Comparison of ENCODE assay signal across 1 cellular context in the genomic region with DNA sequence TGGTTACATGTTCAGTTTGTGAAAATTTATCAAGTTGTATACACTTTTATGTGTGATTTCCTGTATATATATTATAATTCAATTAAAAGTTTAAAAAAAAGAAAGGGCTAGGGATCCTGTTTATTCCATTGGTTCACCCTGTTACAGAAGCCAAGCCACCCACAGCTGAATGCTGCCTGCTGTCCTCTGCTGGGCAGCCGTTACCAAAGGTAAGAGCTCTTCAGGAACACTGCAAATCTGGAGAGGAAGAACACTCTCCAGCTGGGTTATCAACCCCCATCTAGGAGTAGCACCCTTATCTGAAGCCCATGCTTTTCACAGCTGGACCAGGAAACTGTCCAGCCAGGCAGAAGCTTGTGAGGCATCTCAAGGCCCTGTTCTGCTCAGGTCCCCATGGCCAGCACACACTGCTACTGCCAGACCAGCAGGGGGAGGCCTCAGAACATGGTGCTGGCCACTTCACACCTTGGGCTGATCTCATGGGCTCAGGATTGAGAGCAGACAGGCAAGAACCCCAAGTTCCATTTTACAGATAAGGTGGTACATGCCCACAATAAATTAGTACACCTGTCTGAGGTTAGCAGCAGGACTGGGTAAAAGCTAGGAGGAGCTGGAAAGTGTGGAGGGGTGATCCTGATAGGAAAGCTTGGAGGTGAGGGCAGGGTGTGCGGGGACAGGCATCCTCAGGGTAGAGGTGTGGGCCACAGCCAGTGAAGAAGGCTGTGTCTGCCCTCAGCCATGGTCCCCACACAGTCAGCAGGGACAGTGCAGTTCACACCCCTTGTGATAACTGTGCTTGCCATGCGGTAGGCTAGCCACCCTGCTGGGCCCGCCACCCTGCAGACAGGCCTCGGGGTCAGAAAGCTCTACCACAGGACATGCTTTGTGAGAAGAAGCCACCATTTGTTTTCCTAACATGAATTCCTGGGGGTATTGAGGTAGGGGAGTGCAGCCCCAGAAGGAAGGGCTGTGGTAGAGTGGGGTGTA.
TF ChIP-seq lines count a peak whose summit lies in the region.

No MANE protein-coding gene starts in this region.

TF ChIP-seq in HepG2, 621 proteins besides CTCF, POLR2A, EP300 and RAD21 (continues in another document):
- TF ChIP-seq ZNF33B (CRISPR knock-in tag; IDR thresholded peaks at IDR 0.05) = no peak
- TF ChIP-seq, protein P1, sequence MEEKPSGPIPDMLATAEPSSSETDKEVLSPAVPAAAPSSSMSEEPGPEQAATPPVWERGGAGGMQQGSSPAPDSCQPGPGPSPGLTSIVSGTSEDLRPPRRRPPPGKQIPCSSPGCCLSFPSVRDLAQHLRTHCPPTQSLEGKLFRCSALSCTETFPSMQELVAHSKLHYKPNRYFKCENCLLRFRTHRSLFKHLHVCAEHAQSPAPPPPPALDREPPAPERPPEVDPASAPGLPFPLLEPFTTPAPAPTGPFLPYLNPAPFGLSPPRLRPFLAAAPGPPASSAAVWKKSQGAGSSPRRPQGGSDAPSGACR (CRISPR knock-in tag; IDR thresholded peaks at IDR 0.05) = no peak
- 0 out of 2 replicates have a peak, but pooled peaks have one; percentile 31 for TF ChIP-seq ZMYM4 (CRISPR knock-in tag; IDR thresholded peaks at IDR 0.05)
- TF ChIP-seq, protein P2, sequence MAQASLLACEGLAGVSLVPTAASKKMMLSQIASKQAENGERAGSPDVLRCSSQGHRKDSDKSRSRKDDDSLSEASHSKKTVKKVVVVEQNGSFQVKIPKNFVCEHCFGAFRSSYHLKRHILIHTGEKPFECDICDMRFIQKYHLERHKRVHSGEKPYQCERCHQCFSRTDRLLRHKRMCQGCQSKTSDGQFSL (CRISPR knock-in tag; IDR thresholded peaks at IDR 0.05) = peak; percentile 60; the same call in 1 of the 2 replicates
- 0 out of 2 replicates have a peak, but pooled peaks have one; percentile 27 for TF ChIP-seq ZNF274 (CRISPR knock-in tag; IDR thresholded peaks at IDR 0.05)
- TF ChIP-seq, protein P3, sequence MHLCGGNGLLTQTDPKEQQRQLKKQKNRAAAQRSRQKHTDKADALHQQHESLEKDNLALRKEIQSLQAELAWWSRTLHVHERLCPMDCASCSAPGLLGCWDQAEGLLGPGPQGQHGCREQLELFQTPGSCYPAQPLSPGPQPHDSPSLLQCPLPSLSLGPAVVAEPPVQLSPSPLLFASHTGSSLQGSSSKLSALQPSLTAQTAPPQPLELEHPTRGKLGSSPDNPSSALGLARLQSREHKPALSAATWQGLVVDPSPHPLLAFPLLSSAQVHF (CRISPR knock-in tag; IDR thresholded peaks at IDR 0.05) = no peak
- no peak for TF ChIP-seq ATF7 (IDR thresholded peaks at IDR 0.05)
- TF ChIP-seq ATF7 (CRISPR knock-in tag; IDR thresholded peaks at IDR 0.05) = no peak
- TF ChIP-seq, protein P4, sequence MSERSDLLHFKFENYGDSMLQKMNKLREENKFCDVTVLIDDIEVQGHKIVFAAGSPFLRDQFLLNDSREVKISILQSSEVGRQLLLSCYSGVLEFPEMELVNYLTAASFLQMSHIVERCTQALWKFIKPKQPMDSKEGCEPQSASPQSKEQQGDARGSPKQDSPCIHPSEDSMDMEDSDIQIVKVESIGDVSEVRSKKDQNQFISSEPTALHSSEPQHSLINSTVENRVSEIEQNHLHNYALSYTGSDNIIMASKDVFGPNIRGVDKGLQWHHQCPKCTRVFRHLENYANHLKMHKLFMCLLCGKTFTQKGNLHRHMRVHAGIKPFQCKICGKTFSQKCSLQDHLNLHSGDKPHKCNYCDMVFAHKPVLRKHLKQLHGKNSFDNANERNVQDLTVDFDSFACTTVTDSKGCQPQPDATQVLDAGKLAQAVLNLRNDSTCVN (CRISPR knock-in tag; IDR thresholded peaks at IDR 0.05; ENCODE audit: borderline replicate concordance) = no peak
- no peak for TF ChIP-seq ZNF17 (CRISPR knock-in tag; IDR thresholded peaks at IDR 0.05)
- TF ChIP-seq REXO4 (CRISPR knock-in tag; IDR thresholded peaks at IDR 0.05; ENCODE audit: borderline replicate concordance) = no peak
- TF ChIP-seq, protein P5, sequence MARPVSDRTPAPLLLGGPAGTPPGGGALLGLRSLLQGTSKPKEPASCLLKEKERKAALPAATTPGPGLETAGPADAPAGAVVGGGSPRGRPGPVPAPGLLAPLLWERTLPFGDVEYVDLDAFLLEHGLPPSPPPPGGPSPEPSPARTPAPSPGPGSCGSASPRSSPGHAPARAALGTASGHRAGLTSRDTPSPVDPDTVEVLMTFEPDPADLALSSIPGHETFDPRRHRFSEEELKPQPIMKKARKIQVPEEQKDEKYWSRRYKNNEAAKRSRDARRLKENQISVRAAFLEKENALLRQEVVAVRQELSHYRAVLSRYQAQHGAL (CRISPR knock-in tag; IDR thresholded peaks at IDR 0.05; ENCODE audit: not compliant biosample characterization) = no peak
- peak; percentile 60; the same call in 1 of the 2 replicates for TF ChIP-seq NFKB2 (CRISPR knock-in tag; IDR thresholded peaks at IDR 0.05; ENCODE audit: borderline replicate concordance)
- peak; percentile 30; the same call in 1 of the 2 replicates for TF ChIP-seq ZNF143 (CRISPR knock-in tag; IDR thresholded peaks at IDR 0.05)
- no peak for TF ChIP-seq ZNF468 (CRISPR knock-in tag; IDR thresholded peaks at IDR 0.05)
- TF ChIP-seq TSC22D2 (CRISPR knock-in tag; IDR thresholded peaks at IDR 0.05; ENCODE audit: borderline replicate concordance) = no peak
- TF ChIP-seq GATAD2A (CRISPR knock-in tag; IDR thresholded peaks at IDR 0.05) = 0 out of 2 replicates have a peak, but pooled peaks have one; percentile 18
- TF ChIP-seq, protein P6, sequence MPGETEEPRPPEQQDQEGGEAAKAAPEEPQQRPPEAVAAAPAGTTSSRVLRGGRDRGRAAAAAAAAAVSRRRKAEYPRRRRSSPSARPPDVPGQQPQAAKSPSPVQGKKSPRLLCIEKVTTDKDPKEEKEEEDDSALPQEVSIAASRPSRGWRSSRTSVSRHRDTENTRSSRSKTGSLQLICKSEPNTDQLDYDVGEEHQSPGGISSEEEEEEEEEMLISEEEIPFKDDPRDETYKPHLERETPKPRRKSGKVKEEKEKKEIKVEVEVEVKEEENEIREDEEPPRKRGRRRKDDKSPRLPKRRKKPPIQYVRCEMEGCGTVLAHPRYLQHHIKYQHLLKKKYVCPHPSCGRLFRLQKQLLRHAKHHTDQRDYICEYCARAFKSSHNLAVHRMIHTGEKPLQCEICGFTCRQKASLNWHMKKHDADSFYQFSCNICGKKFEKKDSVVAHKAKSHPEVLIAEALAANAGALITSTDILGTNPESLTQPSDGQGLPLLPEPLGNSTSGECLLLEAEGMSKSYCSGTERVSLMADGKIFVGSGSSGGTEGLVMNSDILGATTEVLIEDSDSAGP (CRISPR knock-in tag; IDR thresholded peaks at IDR 0.05; ENCODE audit: borderline replicate concordance) = peak; percentile 51; the same call in 1 of the 2 replicates
- TF ChIP-seq SALL1 (CRISPR knock-in tag; IDR thresholded peaks at IDR 0.05) = peak; percentile 51
- TF ChIP-seq, protein P7, sequence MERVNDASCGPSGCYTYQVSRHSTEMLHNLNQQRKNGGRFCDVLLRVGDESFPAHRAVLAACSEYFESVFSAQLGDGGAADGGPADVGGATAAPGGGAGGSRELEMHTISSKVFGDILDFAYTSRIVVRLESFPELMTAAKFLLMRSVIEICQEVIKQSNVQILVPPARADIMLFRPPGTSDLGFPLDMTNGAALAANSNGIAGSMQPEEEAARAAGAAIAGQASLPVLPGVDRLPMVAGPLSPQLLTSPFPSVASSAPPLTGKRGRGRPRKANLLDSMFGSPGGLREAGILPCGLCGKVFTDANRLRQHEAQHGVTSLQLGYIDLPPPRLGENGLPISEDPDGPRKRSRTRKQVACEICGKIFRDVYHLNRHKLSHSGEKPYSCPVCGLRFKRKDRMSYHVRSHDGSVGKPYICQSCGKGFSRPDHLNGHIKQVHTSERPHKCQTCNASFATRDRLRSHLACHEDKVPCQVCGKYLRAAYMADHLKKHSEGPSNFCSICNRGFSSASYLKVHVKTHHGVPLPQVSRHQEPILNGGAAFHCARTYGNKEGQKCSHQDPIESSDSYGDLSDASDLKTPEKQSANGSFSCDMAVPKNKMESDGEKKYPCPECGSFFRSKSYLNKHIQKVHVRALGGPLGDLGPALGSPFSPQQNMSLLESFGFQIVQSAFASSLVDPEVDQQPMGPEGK (CRISPR knock-in tag; IDR thresholded peaks at IDR 0.05) = 0 out of 2 replicates have a peak, but pooled peaks have one; percentile 22
- no peak for TF ChIP-seq ZNF292 (CRISPR knock-in tag; IDR thresholded peaks at IDR 0.05; ENCODE audit: borderline replicate concordance, low read depth)
- TF ChIP-seq, protein P8, sequence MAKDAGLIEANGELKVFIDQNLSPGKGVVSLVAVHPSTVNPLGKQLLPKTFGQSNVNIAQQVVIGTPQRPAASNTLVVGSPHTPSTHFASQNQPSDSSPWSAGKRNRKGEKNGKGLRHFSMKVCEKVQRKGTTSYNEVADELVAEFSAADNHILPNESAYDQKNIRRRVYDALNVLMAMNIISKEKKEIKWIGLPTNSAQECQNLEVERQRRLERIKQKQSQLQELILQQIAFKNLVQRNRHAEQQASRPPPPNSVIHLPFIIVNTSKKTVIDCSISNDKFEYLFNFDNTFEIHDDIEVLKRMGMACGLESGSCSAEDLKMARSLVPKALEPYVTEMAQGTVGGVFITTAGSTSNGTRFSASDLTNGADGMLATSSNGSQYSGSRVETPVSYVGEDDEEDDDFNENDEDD (CRISPR knock-in tag; IDR thresholded peaks at IDR 0.05; ENCODE audit: borderline replicate concordance) = peak; percentile 38; the same call in 1 of the 2 replicates
- peak; percentile 78 for TF ChIP-seq THAP11 (CRISPR knock-in tag; IDR thresholded peaks at IDR 0.05)
- 0 out of 4 replicates have a peak, but pooled peaks of 1 of the 2 experiments have one; percentile 29 for TF ChIP-seq KLF16 (CRISPR knock-in tag; IDR thresholded peaks at IDR 0.05)
- TF ChIP-seq NFE2L1 (CRISPR knock-in tag; IDR thresholded peaks at IDR 0.05; ENCODE audit: borderline replicate concordance) = no peak
- 0 out of 2 replicates have a peak, but pooled peaks have one; percentile 19 for TF ChIP-seq BCL6 (CRISPR knock-in tag; IDR thresholded peaks at IDR 0.05)
- TF ChIP-seq HOXA3 (CRISPR knock-in tag; IDR thresholded peaks at IDR 0.05) = peak; percentile 29; the same call in 1 of the 2 replicates
- no peak for TF ChIP-seq SCMH1 (CRISPR knock-in tag; IDR thresholded peaks at IDR 0.05; ENCODE audit: borderline replicate concordance)
- peak; percentile 74 for TF ChIP-seq XRCC5 (optimal IDR thresholded peaks at IDR 0.05; ENCODE audit: low read length)
- TF ChIP-seq, protein P9, sequence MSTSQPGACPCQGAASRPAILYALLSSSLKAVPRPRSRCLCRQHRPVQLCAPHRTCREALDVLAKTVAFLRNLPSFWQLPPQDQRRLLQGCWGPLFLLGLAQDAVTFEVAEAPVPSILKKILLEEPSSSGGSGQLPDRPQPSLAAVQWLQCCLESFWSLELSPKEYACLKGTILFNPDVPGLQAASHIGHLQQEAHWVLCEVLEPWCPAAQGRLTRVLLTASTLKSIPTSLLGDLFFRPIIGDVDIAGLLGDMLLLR (CRISPR knock-in tag; IDR thresholded peaks at IDR 0.05) = no peak
- no peak for TF ChIP-seq PCBP1 (IDR thresholded peaks at IDR 0.05; ENCODE audit: borderline replicate concordance, low read depth, low read length)
- TF ChIP-seq SATB2 (CRISPR knock-in tag; IDR thresholded peaks at IDR 0.05) = no peak
- 0 out of 2 replicates have a peak, but pooled peaks have one; percentile 25 for TF ChIP-seq TGIF2 (CRISPR knock-in tag; IDR thresholded peaks at IDR 0.05)
- TF ChIP-seq RXRB (CRISPR knock-in tag; IDR thresholded peaks at IDR 0.05; ENCODE audit: borderline replicate concordance) = peak; percentile 30; the same call in 1 of the 2 replicates
- TF ChIP-seq, protein P10, sequence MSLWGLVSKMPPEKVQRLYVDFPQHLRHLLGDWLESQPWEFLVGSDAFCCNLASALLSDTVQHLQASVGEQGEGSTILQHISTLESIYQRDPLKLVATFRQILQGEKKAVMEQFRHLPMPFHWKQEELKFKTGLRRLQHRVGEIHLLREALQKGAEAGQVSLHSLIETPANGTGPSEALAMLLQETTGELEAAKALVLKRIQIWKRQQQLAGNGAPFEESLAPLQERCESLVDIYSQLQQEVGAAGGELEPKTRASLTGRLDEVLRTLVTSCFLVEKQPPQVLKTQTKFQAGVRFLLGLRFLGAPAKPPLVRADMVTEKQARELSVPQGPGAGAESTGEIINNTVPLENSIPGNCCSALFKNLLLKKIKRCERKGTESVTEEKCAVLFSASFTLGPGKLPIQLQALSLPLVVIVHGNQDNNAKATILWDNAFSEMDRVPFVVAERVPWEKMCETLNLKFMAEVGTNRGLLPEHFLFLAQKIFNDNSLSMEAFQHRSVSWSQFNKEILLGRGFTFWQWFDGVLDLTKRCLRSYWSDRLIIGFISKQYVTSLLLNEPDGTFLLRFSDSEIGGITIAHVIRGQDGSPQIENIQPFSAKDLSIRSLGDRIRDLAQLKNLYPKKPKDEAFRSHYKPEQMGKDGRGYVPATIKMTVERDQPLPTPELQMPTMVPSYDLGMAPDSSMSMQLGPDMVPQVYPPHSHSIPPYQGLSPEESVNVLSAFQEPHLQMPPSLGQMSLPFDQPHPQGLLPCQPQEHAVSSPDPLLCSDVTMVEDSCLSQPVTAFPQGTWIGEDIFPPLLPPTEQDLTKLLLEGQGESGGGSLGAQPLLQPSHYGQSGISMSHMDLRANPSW (CRISPR knock-in tag; IDR thresholded peaks at IDR 0.05; ENCODE audit: borderline replicate concordance) = no peak
- TF ChIP-seq SP4 (CRISPR knock-in tag; IDR thresholded peaks at IDR 0.05) = peak; percentile 28; the same call in 1 of the 2 replicates
- TF ChIP-seq SOX5 (CRISPR knock-in tag; IDR thresholded peaks at IDR 0.05; ENCODE audit: borderline replicate concordance) = no peak
- TF ChIP-seq, protein P11, sequence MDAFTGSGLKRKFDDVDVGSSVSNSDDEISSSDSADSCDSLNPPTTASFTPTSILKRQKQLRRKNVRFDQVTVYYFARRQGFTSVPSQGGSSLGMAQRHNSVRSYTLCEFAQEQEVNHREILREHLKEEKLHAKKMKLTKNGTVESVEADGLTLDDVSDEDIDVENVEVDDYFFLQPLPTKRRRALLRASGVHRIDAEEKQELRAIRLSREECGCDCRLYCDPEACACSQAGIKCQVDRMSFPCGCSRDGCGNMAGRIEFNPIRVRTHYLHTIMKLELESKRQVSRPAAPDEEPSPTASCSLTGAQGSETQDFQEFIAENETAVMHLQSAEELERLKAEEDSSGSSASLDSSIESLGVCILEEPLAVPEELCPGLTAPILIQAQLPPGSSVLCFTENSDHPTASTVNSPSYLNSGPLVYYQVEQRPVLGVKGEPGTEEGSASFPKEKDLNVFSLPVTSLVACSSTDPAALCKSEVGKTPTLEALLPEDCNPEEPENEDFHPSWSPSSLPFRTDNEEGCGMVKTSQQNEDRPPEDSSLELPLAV (CRISPR knock-in tag; conservative IDR thresholded peaks at IDR 0.05; ENCODE audit: low read depth) = no peak
- no peak for TF ChIP-seq ZNF354B (CRISPR knock-in tag; IDR thresholded peaks at IDR 0.05)
- TF ChIP-seq ZFY (CRISPR knock-in tag; IDR thresholded peaks at IDR 0.05) = peak; percentile 39; the same call in 1 of the 2 replicates
- TF ChIP-seq, protein P12, sequence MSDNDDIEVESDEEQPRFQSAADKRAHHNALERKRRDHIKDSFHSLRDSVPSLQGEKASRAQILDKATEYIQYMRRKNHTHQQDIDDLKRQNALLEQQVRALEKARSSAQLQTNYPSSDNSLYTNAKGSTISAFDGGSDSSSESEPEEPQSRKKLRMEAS (IDR thresholded peaks at IDR 0.05) = peak; percentile 38; the same call in 1 of the 2 replicates
- no peak for TF ChIP-seq ZNF747 (CRISPR knock-in tag; IDR thresholded peaks at IDR 0.05; ENCODE audit: borderline replicate concordance)
- no peak for TF ChIP-seq ZNF451 (CRISPR knock-in tag; IDR thresholded peaks at IDR 0.05)
- TF ChIP-seq ZNF331 (CRISPR knock-in tag; IDR thresholded peaks at IDR 0.05) = peak; percentile 59; the same call in 1 of the 2 replicates
- TF ChIP-seq SMC3 (IDR thresholded peaks at IDR 0.05; ENCODE audit: low read length) = peak; percentile 90
- no peak for TF ChIP-seq ZNF883 (CRISPR knock-in tag; IDR thresholded peaks at IDR 0.05; ENCODE audit: not compliant biosample characterization)
- peak; percentile 59 for TF ChIP-seq FOSL2 (CRISPR knock-in tag; IDR thresholded peaks at IDR 0.05)
- TF ChIP-seq REPIN1 (CRISPR knock-in tag; IDR thresholded peaks at IDR 0.05; ENCODE audit: borderline replicate concordance, low read depth) = no peak
